Comparison of ENCODE assay signal across 1 cellular context in genomic region chr9:13082796-13083195, GRCh38.
TF ChIP-seq lines count a peak whose summit lies in the region.

No MANE protein-coding gene starts in this region.

TF ChIP-seq in SK-N-SH, 30 proteins besides CTCF, POLR2A, EP300 and RAD21:
- TF ChIP-seq TEAD4 (IDR thresholded peaks at IDR 0.05; ENCODE audit: borderline replicate concordance, insufficient read depth) (peak; percentile 44; the same call in 1 of the 2 replicates), NFIC (IDR thresholded peaks at IDR 0.05; ENCODE audit: borderline replicate concordance) (peak; percentile 66; the same call in 1 of the 2 replicates), YY1 (IDR thresholded peaks at IDR 0.05; ENCODE audit: low read depth) (no peak), RCOR1 (IDR thresholded peaks at IDR 0.05; ENCODE audit: low read length) (no peak), TAF1 (IDR thresholded peaks at IDR 0.05; ENCODE audit: borderline replicate concordance, low read depth, low read length) (no peak), SMC3 (IDR thresholded peaks at IDR 0.05; ENCODE audit: low read depth, low read length) (no peak), JUND (IDR thresholded peaks at IDR 0.05) (peak; percentile 68), RXRA (IDR thresholded peaks at IDR 0.05; ENCODE audit: borderline replicate concordance, low read depth) (0 out of 2 replicates have a peak, but pooled peaks have one; percentile 13), MEF2A (IDR thresholded peaks at IDR 0.05; ENCODE audit: borderline replicate concordance, low read depth) (peak; percentile 49; the same call in 1 of the 2 replicates), TCF12 (IDR thresholded peaks at IDR 0.05) (peak; percentile 80), FOSL2 (IDR thresholded peaks at IDR 0.05; ENCODE audit: borderline replicate concordance, low read depth) (peak; percentile 44), POLR2AphosphoS5 (IDR thresholded peaks at IDR 0.05; ENCODE audit: low read depth, low read length) (peak; percentile 32; the same call in 1 of the 2 replicates), SIN3A (IDR thresholded peaks at IDR 0.05; ENCODE audit: borderline replicate concordance, low read depth, low read length) (no peak), NRF1 (IDR thresholded peaks at IDR 0.05; ENCODE audit: low read depth, low read length) (no peak)
- TF ChIP-seq, protein P1, sequence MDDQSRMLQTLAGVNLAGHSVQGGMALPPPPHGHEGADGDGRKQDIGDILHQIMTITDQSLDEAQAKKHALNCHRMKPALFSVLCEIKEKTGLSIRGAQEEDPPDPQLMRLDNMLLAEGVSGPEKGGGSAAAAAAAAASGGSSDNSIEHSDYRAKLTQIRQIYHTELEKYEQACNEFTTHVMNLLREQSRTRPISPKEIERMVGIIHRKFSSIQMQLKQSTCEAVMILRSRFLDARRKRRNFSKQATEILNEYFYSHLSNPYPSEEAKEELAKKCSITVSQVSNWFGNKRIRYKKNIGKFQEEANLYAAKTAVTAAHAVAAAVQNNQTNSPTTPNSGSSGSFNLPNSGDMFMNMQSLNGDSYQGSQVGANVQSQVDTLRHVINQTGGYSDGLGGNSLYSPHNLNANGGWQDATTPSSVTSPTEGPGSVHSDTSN (IDR thresholded peaks at IDR 0.05), result peak; percentile 86
- TF ChIP-seq, protein P2, sequence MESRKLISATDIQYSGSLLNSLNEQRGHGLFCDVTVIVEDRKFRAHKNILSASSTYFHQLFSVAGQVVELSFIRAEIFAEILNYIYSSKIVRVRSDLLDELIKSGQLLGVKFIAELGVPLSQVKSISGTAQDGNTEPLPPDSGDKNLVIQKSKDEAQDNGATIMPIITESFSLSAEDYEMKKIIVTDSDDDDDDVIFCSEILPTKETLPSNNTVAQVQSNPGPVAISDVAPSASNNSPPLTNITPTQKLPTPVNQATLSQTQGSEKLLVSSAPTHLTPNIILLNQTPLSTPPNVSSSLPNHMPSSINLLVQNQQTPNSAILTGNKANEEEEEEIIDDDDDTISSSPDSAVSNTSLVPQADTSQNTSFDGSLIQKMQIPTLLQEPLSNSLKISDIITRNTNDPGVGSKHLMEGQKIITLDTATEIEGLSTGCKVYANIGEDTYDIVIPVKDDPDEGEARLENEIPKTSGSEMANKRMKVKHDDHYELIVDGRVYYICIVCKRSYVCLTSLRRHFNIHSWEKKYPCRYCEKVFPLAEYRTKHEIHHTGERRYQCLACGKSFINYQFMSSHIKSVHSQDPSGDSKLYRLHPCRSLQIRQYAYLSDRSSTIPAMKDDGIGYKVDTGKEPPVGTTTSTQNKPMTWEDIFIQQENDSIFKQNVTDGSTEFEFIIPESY (IDR thresholded peaks at IDR 0.05; ENCODE audit: borderline replicate concordance, low read depth), result peak; percentile 47; the same call in 1 of the 2 replicates
